8 cellular contexts compared by ENCODE assay signal in the genomic region with DNA sequence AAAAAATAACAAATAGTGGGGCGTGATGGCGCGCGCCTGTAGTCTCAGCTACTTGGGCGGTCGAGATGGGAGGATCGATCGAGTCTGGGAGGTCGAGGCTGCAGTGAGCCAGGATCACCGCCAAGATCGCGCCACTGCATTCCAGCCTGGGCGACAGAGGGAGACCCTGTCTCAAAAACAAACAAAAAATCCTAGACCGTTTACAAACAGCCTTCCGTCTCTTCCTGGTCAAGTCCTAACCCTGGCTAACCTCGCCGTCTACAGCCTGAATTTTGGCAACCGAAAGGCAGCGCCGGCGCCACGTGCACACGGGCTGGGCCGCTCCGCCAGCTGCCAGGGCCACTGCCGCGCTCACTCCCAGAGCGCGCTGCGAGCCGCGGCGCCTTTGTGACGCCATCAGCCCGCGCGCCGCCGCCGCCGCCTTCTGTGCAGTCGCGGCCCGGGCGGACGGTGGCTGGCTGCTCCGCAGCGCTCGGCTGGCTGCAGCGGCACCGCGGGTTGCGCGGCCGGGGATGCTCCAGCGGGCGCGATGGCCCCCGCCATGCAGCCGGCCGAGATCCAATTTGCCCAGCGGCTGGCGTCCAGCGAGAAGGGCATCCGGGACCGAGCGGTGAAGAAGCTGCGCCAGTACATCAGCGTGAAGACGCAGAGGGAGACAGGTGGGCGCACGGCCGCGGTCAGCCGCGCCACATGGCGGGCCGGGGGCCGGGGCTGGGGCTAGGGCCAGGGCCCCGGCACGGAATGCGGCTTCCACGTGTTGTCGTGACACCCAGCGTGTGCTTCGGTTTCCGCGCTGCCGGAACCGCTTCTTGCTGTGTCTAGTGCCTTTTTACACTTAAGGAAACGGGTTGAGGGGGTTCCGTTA. TPM values are rescaled to one million over a fixed set of nuclear protein-coding genes. Genes with fewer than 3 reads are reported as not detected.
DNase-seq lines count a peak whose midpoint lies in the region; ATAC-seq and TF ChIP-seq lines count a peak whose summit lies in the region.

Gene HSF2BP (minus strand): TSS at position 353 of the 865 bp plus-strand sequence. CDS start 1,392 bp downstream, outside the sequence.
A gene with protein sequence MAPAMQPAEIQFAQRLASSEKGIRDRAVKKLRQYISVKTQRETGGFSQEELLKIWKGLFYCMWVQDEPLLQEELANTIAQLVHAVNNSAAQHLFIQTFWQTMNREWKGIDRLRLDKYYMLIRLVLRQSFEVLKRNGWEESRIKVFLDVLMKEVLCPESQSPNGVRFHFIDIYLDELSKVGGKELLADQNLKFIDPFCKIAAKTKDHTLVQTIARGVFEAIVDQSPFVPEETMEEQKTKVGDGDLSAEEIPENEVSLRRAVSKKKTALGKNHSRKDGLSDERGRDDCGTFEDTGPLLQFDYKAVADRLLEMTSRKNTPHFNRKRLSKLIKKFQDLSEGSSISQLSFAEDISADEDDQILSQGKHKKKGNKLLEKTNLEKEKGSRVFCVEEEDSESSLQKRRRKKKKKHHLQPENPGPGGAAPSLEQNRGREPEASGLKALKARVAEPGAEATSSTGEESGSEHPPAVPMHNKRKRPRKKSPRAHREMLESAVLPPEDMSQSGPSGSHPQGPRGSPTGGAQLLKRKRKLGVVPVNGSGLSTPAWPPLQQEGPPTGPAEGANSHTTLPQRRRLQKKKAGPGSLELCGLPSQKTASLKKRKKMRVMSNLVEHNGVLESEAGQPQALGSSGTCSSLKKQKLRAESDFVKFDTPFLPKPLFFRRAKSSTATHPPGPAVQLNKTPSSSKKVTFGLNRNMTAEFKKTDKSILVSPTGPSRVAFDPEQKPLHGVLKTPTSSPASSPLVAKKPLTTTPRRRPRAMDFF (plus strand): TSS at position 425 of the 865 bp plus-strand sequence. CDS start 105 bp downstream, at position 530.

- H3K4me3 ChIP-seq in left lung = peak within 1 kb of the TSS; percentile 95 to 98

- peak; percentile 97 for DNase-seq in AG08396 (ENCODE audit: low spot score)
- peak; percentile 71 to 86 for DNase-seq in NCI-H524 (lab: John Stamatoyannopoulos, UW)
- DNase-seq in activated CD4-positive, alpha-beta T cell treated with anti-CD3 and anti-CD28 coated beads for 48 hours = peak; percentile 87
- peak; percentile 66 for DNase-seq in dedifferentiated amniotic fluid mesenchymal stem cell (ENCODE audit: extremely low spot score)
- peak; percentile 76 to 94 for DNase-seq in left lung
- peak; percentile 79 for DNase-seq in stimulated activated CD4-positive, alpha-beta T cell treated with anti-CD3 and anti-CD28 coated beads, Interleukin-1b, Interleukin-23, amount 100 ng/mL, for 48 hours

- peak; percentile 92 for TF ChIP-seq POLR2A in GM18951 (IDR thresholded peaks at IDR 0.05; ENCODE audit: extremely low read depth, insufficient read depth, insufficient read length)

- H3K9me3 ChIP-seq in left lung = no peaks in the 10 kb centered on the region

- peaks cover 11 to 39% of the 10 kb centered on the region in 2 donors for H3K4me1 ChIP-seq in left lung

- in situ Hi-C loops in GM18951 (cut with MboI; ENCODE audit: low sequenced_read_pairs, unreplicated experiment) = no loop called here

- peak in 1 of 2 donors; percentile 16 for TF ChIP-seq CTCF in left lung (IDR thresholded peaks at IDR 0.05)

- H3K27me3 ChIP-seq in left lung = peaks cover 0 to 16% of the 10 kb centered on the region in 2 donors

- H3K36me3 ChIP-seq in left lung = peaks cover 0 to 25% of the 10 kb centered on the region in 2 donors

- H3K27ac ChIP-seq in left lung = peak within 1 kb of the TSS; percentile 80 to 86

- intact Hi-C loops in left lung (cut with DNase I) = no loop called here

- ATAC-seq in HG03342 (IDR thresholded peaks at IDR 0.05; ENCODE audit: unreplicated experiment) = peak; percentile 71
- ATAC-seq in left lung = peak; percentile 95

RNA-seq across cellular contexts. Expression of gene HSF2BP, which starts in this region (rescaled TPM):
- total RNA-seq in left lung = under 1 TPM; 0.29 to 0.58 TPM

RNA-seq across cellular contexts. Expression of the second gene that starts in this region (rescaled TPM):
- 10 to 100 TPM; 16.0 to 20.3 TPM for total RNA-seq in left lung

Comparison
In these comparisons a context has a peak if more than half of its experiments do, and no peak if none do; other contexts are left out.
1. Peak in every context shown above with its lines: DNase-seq, ATAC-seq, H3K4me3 ChIP-seq and H3K27ac ChIP-seq.